In the genomic region with DNA sequence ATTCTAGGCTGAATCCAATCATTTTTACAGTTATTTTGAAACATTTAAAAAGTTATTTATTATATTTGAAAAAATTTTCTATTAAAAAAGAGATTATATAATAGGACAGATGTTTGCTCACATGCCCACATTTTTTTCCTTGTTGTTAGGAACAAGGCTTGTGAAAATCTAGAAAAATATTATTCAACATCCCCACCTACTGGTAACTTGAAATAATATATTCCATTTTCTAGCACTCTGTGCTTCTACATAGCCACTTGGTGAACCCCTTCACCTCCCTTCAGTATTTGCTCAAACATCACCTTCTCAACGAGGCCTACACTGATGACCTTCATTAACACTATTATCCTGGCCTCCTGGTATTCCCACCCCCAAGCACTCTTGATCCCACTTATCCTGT, we compare ENCODE assay signal across 9 cellular contexts. TPM values are rescaled to one million over a fixed set of nuclear protein-coding genes. Genes with fewer than 3 reads are reported as not detected.
DNase-seq lines count a peak whose midpoint lies in the region; ATAC-seq and TF ChIP-seq lines count a peak whose summit lies in the region.
"Had no signal": no experiment of that assay in that cellular context is flagged by ENCODE, and none has a peak within 500 bp of the region (broad histone marks: within the 10 kb centered on the region; RNA-seq: fewer than 3 reads in every experiment).

No MANE protein-coding gene starts in this region.

- intact Hi-C loops in cardiac septum (cut with DNase I): no loop called here

- TF ChIP-seq CTCF in glutamatergic neuron (IDR thresholded peaks at IDR 0.05; ENCODE audit: partially characterized antibody, unreplicated experiment): peak; percentile 28

- no peak for ATAC-seq in HG02840 (IDR thresholded peaks at IDR 0.05; ENCODE audit: low FRiP score, unreplicated experiment)

- peaks cover 1% of the 10 kb centered on the region for H3K9me3 Mint-ChIP-seq in glutamatergic neuron (ENCODE audit: unreplicated experiment)

- peaks cover 2% of the 10 kb centered on the region for H3K27me3 Mint-ChIP-seq in glutamatergic neuron (ENCODE audit: unreplicated experiment)

- H3K27ac Mint-ChIP-seq in glutamatergic neuron (ENCODE audit: unreplicated experiment): no peak overlapping the region

- no peak overlapping the region for H3K4me3 Mint-ChIP-seq in glutamatergic neuron (ENCODE audit: unreplicated experiment)

- DNase-seq in DMS79 treated with DMSO at 0.1 percent for 48 hours (lab: John Stamatoyannopoulos, UW) (peak; percentile 22), DMS79 (lab: John Stamatoyannopoulos, UW) (no peak), HuH-7 (ENCODE audit: low spot score) (peak; percentile 18), SK-MEL-5 (ENCODE audit: low read depth, low spot score) (peak; percentile 59), glutamatergic neuron (no peak), cerebellar nuclear complex (lab: John Stamatoyannopoulos, UW) (no peak), cardiac septum (ENCODE audit: low spot score) (no peak)

- H3K4me1 Mint-ChIP-seq in glutamatergic neuron (ENCODE audit: low read depth, unreplicated experiment): no peaks in the 10 kb centered on the region

- H3K36me3 Mint-ChIP-seq in glutamatergic neuron (ENCODE audit: unreplicated experiment): no peaks in the 10 kb centered on the region

- in situ Hi-C loops in SK-MEL-5 (cut with HindIII; ENCODE audit: low pct_unique_long_range_greater_than_20kb, low sequenced_read_pairs): no loop called here

RNA-seq across cellular contexts. Expression of gene GPRC6A, which starts 18.4 kb away (rescaled TPM):
- total RNA-seq in SK-MEL-5 (2014; rRNA removed; shearing (Covaris generic)): not detected in 2 replicates
- polyA plus RNA-seq in SK-MEL-5 (2015; cell fraction: cytosol; rRNA removed): not detected in 2 replicates
- polyA plus RNA-seq in SK-MEL-5 (2015; cell fraction: nucleus; rRNA removed): not detected in 2 replicates
- not detected for total RNA-seq in glutamatergic neuron (ENCODE audit: unreplicated experiment)
- not detected for total RNA-seq in cardiac septum
- total RNA-seq: skeletal muscle tissue had no signal

RNA-seq across cellular contexts. Expression of gene RFX6, which starts 29.8 kb away (rescaled TPM):
- 0.08 TPM in 1 of 2 replicates, not detected in the other for total RNA-seq in SK-MEL-5 (2014; rRNA removed; shearing (Covaris generic))
- polyA plus RNA-seq in SK-MEL-5 (2015; cell fraction: cytosol; rRNA removed): not detected in 2 replicates
- not detected in 2 replicates for polyA plus RNA-seq in SK-MEL-5 (2015; cell fraction: nucleus; rRNA removed)
- not detected for total RNA-seq in glutamatergic neuron (ENCODE audit: unreplicated experiment)
- not detected for total RNA-seq in cardiac septum
- total RNA-seq: skeletal muscle tissue had no signal

Comparison
In these comparisons a context has a peak if more than half of its experiments do, and no peak if none do; other contexts are left out.
1. DNase-seq: peak in DMS79 treated with DMSO at 0.1 percent for 48 hours (single experiment), HuH-7 (single experiment) and SK-MEL-5 (single experiment); none in DMS79 (single experiment), glutamatergic neuron (single experiment), cerebellar nuclear complex (0 of 2) and cardiac septum (single experiment).